8 cellular contexts compared by ENCODE assay signal in the genomic region with DNA sequence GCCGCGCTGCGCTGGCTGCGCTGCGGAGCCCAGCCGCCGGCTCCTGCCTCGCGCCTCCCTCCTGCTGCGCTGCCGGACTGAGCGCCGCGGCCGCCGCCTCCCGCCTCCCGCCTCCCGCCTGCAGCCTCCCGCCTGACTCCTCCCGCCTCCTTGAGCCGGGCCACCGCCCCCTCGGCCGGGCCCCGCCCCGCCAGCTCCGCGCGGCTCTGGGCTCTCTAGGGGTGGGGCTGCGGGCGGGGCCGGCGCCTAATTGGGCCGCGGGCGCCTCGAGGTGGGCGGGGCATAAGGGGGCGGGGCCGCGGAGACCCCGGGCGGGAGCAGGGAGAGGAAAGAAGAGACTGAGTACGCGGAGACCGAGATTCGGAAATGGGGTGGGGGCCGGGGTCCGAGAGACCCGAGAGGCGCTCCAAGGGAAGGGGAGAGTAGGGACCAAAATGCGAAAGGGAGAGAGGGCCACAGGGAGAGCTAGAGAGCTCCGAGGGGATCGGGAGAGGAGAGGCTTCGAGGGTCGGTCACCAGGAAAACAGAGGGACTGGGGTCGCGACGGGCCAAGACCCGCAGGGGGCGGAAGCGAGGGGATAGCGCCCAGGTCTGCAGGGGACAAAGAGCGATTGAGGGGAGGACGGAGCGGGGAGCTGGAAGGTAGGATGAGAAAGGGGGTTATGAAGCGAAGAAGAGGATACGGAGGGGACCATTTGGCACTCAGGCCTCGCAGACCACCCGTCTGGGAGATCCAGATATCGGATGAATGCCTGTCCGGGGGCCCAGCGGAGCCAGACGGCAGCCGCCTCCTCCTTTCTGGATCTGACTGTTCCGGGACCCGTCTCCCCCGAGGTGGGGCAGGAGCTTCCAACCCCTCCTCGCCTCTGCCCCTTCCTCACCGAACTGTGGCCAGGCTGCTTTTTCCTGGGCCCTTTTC. TPM values are rescaled to one million over a fixed set of nuclear protein-coding genes. Genes with fewer than 3 reads are reported as not detected.
DNase-seq lines count a peak whose midpoint lies in the region; ATAC-seq and TF ChIP-seq lines count a peak whose summit lies in the region.

A gene (minus strand): TSS at position 79 of the 919 bp plus-strand sequence. CDS start 255 bp downstream, outside the sequence.

- H3K27me3 ChIP-seq in liver (ENCODE audit: control insufficient read depth in 4 of 4, insufficient read depth in 4 of 4, low read length in 3 of 4), result peaks cover 0 to 18% (median 7%) of the 10 kb centered on the region in 4 donors

- ATAC-seq in GM18907 (IDR thresholded peaks at IDR 0.05; ENCODE audit: unreplicated experiment) (peak; percentile 78), HG03196 (IDR thresholded peaks at IDR 0.05; ENCODE audit: unreplicated experiment) (peak; percentile 80)

- no peaks in the 10 kb centered on the region for H3K9me3 ChIP-seq in liver (ENCODE audit: control insufficient read depth in 4 of 4, low read length in 3 of 4)

- no peaks in the 10 kb centered on the region for H3K36me3 Mint-ChIP-seq in activated CD4-positive, alpha-beta T cell treated with anti-CD3 and anti-CD28 coated beads, Interleukin-2, amount 10 ng/mL, durations not matched to agents 7 days and 5 days (ENCODE audit: low read depth)

- 8% methylated on average over 81 of the region's 81 CpGs for WGBS in liver

- TF ChIP-seq RAD21 in liver (IDR thresholded peaks at IDR 0.05), result no peak

- POLR2A ChIA-PET in activated CD4-positive, alpha-beta T cell treated with anti-CD3 and anti-CD28 coated beads, Interleukin-2, amount 10 ng/mL, durations not matched to agents 7 days and 5 days (lab: Charles Lee), result no interaction called here

- CTCF ChIA-PET in activated CD4-positive, alpha-beta T cell treated with anti-CD3 and anti-CD28 coated beads, Interleukin-2, amount 10 ng/mL, durations not matched to agents 7 days and 5 days (lab: Charles Lee), result interaction anchor here (0.7 to 1.5 kb wide), 3 partner anchors 10 to 58 kb away, joined by 3 to 4 read pairs (median 3); no protein-coding TSS in a partner anchor

- H3K9me3 Mint-ChIP-seq in activated CD4-positive, alpha-beta T cell treated with anti-CD3 and anti-CD28 coated beads, Interleukin-2, amount 10 ng/mL, durations not matched to agents 7 days and 5 days, result no peaks in the 10 kb centered on the region

- peaks cover 76% of the 10 kb centered on the region for H3K27me3 Mint-ChIP-seq in activated CD4-positive, alpha-beta T cell treated with anti-CD3 and anti-CD28 coated beads, Interleukin-2, amount 10 ng/mL, durations not matched to agents 7 days and 5 days

- H3K27ac ChIP-seq in liver (ENCODE audit: low read depth in 1 of 2, low read length in 2 of 2), result no peak within 1 kb of the TSS

- H3K36me3 ChIP-seq in liver (ENCODE audit: control insufficient read depth in 4 of 4, insufficient read depth in 3 of 4, low read depth in 1 of 4, low read length in 3 of 4), result no peaks in the 10 kb centered on the region

- peak within 1 kb of the TSS in 2 of 3 donors; percentile 28 to 41 for H3K4me3 ChIP-seq in liver (ENCODE audit: low read depth in 1 of 3, low read length in 3 of 3)

- DNase-seq in ACHN (peak; percentile 94), NCI-H446 (lab: John Stamatoyannopoulos, UW) (peak; percentile 83 to 95), dedifferentiated amniotic fluid mesenchymal stem cell (ENCODE audit: extremely low spot score) (peak; percentile 82)
- peak; percentile 87 for DNase-seq in activated CD4-positive, alpha-beta T cell treated with anti-CD3 and anti-CD28 coated beads, Interleukin-2, amount 10 ng/mL, durations not matched to agents 7 days and 5 days
- DNase-seq in stimulated activated CD4-positive, alpha-beta T cell treated with anti-CD3 and anti-CD28 coated beads, Interleukin-2, amount 100 ng/mL, for 4 hours (ENCODE audit: low read depth), result peak; percentile 82

- H3K4me1 ChIP-seq in liver (ENCODE audit: control insufficient read depth in 4 of 4, insufficient read depth in 4 of 4, low read length in 3 of 4), result peaks cover 5 to 28% (median 11%) of the 10 kb centered on the region in 4 donors

- TF ChIP-seq CTCF in liver (IDR thresholded peaks at IDR 0.05; ENCODE audit: low read depth, low read length, missing input control), result no peak

- H3K4me3 Mint-ChIP-seq in activated CD4-positive, alpha-beta T cell treated with anti-CD3 and anti-CD28 coated beads, Interleukin-2, amount 10 ng/mL, durations not matched to agents 7 days and 5 days, result peak within 1 kb of the TSS; percentile 73

- no peak within 1 kb of the TSS for H3K9ac ChIP-seq in liver (ENCODE audit: low read depth in 1 of 2, low read length in 2 of 2)

- in situ Hi-C loops in ACHN (cut with HindIII; ENCODE audit: low pct_ligation_motif_present, low pct_unique_long_range_greater_than_20kb, low sequenced_read_pairs), result no loop called here

- H3K27ac Mint-ChIP-seq in activated CD4-positive, alpha-beta T cell treated with anti-CD3 and anti-CD28 coated beads, Interleukin-2, amount 10 ng/mL, durations not matched to agents 7 days and 5 days, result no peak within 1 kb of the TSS

- peaks cover 31% of the 10 kb centered on the region for H3K4me1 Mint-ChIP-seq in activated CD4-positive, alpha-beta T cell treated with anti-CD3 and anti-CD28 coated beads, Interleukin-2, amount 10 ng/mL, durations not matched to agents 7 days and 5 days

TF ChIP-seq in liver, 16 proteins besides CTCF, POLR2A, EP300 and RAD21:
- TF ChIP-seq FOXA2 (IDR thresholded peaks at IDR 0.05) (no peak), FOXA1 (IDR thresholded peaks at IDR 0.05) (no peak), JUND (IDR thresholded peaks at IDR 0.05) (no peak), NR2F2 (IDR thresholded peaks at IDR 0.05) (no peak), HNF4G (IDR thresholded peaks at IDR 0.05) (no peak), GABPA (IDR thresholded peaks at IDR 0.05 in 1 of 2, conservative IDR thresholded peaks at IDR 0.05 in 1 of 2) (no peak), TAF1 (conservative IDR thresholded peaks at IDR 0.05) (no peak), YY1 (IDR thresholded peaks at IDR 0.05) (no peak)
- TF ChIP-seq, protein P1, sequence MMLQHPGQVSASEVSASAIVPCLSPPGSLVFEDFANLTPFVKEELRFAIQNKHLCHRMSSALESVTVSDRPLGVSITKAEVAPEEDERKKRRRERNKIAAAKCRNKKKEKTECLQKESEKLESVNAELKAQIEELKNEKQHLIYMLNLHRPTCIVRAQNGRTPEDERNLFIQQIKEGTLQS (IDR thresholded peaks at IDR 0.05), result no peak
- TF ChIP-seq, protein P2, sequence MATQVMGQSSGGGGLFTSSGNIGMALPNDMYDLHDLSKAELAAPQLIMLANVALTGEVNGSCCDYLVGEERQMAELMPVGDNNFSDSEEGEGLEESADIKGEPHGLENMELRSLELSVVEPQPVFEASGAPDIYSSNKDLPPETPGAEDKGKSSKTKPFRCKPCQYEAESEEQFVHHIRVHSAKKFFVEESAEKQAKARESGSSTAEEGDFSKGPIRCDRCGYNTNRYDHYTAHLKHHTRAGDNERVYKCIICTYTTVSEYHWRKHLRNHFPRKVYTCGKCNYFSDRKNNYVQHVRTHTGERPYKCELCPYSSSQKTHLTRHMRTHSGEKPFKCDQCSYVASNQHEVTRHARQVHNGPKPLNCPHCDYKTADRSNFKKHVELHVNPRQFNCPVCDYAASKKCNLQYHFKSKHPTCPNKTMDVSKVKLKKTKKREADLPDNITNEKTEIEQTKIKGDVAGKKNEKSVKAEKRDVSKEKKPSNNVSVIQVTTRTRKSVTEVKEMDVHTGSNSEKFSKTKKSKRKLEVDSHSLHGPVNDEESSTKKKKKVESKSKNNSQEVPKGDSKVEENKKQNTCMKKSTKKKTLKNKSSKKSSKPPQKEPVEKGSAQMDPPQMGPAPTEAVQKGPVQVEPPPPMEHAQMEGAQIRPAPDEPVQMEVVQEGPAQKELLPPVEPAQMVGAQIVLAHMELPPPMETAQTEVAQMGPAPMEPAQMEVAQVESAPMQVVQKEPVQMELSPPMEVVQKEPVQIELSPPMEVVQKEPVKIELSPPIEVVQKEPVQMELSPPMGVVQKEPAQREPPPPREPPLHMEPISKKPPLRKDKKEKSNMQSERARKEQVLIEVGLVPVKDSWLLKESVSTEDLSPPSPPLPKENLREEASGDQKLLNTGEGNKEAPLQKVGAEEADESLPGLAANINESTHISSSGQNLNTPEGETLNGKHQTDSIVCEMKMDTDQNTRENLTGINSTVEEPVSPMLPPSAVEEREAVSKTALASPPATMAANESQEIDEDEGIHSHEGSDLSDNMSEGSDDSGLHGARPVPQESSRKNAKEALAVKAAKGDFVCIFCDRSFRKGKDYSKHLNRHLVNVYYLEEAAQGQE (IDR thresholded peaks at IDR 0.05), result no peak

RNA-seq across cellular contexts. Expression of the gene that starts here (rescaled TPM):
- under 1 TPM; 0.67 to 0.77 TPM for total RNA-seq in activated CD4-positive, alpha-beta T cell treated with anti-CD3 and anti-CD28 coated beads, Interleukin-2, amount 10 ng/mL, durations not matched to agents 7 days and 5 days
- total RNA-seq in liver, result under 1 TPM; 0.17 to 0.23 TPM
- under 1 TPM in 1 of 2 donors, not detected in 1; 0.57 TPM for polyA plus RNA-seq in liver

Comparison
In these comparisons a context has a peak if more than half of its experiments do, and no peak if none do; other contexts are left out.
1. Peak in DNase-seq in activated CD4-positive, alpha-beta T cell treated with anti-CD3 and anti-CD28 coated beads, Interleukin-2, amount 10 ng/mL, durations not matched to agents 7 days and 5 days; RNA of the gene not detected or under 1 TPM.